1 cellular context compared by ENCODE assay signal in the genomic region with DNA sequence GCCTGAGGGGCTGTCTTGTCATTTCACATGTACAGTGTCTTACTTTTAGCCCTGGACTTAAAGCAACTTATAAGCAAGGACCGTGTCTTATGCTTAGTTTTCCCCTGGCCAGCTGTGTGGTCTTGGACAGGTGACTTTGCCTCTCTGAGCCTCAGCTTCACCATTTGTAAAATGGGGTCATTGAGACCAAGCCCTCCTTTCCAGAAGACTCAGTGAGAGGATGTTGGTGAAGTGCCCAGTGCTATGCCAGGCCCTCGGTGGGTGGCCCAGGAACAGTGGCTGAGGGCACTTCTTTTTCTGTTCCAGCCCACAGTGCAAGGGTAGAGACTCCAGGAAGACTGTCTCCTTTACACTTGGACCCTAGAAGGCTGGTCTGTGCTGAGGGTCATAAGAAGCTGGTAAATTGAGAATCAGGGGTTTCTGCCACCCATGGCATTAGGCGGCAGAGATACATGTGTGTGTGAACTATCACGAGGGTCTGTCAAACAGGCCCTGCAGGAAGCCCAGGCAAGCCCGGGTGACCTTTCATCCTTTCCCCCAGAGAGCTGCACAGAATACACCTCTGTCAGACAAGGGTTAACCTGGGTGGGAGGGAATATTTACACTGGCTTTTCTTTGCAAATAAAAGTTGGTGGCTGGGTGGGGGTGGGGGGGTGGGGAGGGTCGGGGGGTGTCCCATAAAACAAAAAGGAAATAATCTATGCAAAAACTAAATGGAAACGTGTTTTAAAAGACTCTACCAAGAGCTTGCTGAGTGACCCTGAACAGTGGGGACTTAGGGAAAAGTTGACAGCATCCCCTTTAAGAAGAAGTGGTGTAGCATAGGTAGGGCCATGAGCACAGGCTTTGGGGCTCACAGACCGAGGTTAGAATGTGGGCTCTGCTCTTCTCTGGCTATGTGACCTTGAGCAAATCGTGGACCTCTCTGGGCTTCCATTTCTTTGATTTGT.
TF ChIP-seq lines count a peak whose summit lies in the region.

No MANE protein-coding gene starts in this region.

TF ChIP-seq in WTC11, 78 proteins besides CTCF, POLR2A, EP300 and RAD21 (continued from another document):
- TF ChIP-seq, protein P1, sequence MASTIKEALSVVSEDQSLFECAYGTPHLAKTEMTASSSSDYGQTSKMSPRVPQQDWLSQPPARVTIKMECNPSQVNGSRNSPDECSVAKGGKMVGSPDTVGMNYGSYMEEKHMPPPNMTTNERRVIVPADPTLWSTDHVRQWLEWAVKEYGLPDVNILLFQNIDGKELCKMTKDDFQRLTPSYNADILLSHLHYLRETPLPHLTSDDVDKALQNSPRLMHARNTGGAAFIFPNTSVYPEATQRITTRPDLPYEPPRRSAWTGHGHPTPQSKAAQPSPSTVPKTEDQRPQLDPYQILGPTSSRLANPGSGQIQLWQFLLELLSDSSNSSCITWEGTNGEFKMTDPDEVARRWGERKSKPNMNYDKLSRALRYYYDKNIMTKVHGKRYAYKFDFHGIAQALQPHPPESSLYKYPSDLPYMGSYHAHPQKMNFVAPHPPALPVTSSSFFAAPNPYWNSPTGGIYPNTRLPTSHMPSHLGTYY (CRISPR knock-in tag; IDR thresholded peaks at IDR 0.05) = no peak
- TF ChIP-seq, protein P2, sequence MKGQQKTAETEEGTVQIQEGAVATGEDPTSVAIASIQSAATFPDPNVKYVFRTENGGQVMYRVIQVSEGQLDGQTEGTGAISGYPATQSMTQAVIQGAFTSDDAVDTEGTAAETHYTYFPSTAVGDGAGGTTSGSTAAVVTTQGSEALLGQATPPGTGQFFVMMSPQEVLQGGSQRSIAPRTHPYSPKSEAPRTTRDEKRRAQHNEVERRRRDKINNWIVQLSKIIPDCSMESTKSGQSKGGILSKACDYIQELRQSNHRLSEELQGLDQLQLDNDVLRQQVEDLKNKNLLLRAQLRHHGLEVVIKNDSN (CRISPR knock-in tag; IDR thresholded peaks at IDR 0.05) = no peak
- TF ChIP-seq EMX1 (CRISPR knock-in tag; IDR thresholded peaks at IDR 0.05) = no peak
- TF ChIP-seq ZNF396 (CRISPR knock-in tag; IDR thresholded peaks at IDR 0.05; ENCODE audit: borderline replicate concordance) = no peak
- TF ChIP-seq, protein P3, sequence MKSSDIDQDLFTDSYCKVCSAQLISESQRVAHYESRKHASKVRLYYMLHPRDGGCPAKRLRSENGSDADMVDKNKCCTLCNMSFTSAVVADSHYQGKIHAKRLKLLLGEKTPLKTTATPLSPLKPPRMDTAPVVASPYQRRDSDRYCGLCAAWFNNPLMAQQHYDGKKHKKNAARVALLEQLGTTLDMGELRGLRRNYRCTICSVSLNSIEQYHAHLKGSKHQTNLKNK (CRISPR knock-in tag; IDR thresholded peaks at IDR 0.05) = no peak
- TF ChIP-seq ZSCAN18 (CRISPR knock-in tag; IDR thresholded peaks at IDR 0.05) = no peak
- no peak for TF ChIP-seq TEAD1 (CRISPR knock-in tag; IDR thresholded peaks at IDR 0.05)
